Comparison of ENCODE assay signal across 1 cellular context in the genomic region with DNA sequence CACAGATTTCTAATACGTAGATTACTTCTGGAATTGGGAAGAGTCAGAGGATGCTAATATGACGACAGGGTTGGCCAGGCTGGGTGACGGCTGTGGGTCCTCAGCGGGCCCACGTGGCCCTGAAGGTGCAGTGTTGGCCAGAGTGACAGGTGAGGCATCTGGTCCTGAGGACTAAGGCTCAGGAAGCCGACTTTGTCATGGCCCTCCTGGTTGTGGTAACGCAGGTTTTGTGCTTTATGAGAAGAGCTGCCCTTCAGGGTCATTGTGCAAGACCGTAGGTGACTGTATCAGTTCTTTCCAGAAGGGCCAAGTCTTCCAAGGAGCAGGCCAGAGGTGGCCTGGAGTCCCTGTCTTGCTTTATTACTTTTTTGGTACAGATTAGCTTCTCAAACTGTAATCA.
TF ChIP-seq lines count a peak whose summit lies in the region.

No MANE protein-coding gene starts in this region.

TF ChIP-seq in HepG2, 621 proteins besides CTCF, POLR2A, EP300 and RAD21:
- TF ChIP-seq CEBPB (IDR thresholded peaks at IDR 0.05; ENCODE audit: borderline replicate concordance, low read depth, low read length): peak; percentile 58
- TF ChIP-seq, protein P1, sequence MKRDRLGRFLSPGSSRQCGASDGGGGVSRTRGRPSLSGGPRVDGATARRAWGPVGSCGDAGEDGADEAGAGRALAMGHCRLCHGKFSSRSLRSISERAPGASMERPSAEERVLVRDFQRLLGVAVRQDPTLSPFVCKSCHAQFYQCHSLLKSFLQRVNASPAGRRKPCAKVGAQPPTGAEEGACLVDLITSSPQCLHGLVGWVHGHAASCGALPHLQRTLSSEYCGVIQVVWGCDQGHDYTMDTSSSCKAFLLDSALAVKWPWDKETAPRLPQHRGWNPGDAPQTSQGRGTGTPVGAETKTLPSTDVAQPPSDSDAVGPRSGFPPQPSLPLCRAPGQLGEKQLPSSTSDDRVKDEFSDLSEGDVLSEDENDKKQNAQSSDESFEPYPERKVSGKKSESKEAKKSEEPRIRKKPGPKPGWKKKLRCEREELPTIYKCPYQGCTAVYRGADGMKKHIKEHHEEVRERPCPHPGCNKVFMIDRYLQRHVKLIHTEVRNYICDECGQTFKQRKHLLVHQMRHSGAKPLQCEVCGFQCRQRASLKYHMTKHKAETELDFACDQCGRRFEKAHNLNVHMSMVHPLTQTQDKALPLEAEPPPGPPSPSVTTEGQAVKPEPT (CRISPR knock-in tag; IDR thresholded peaks at IDR 0.05; ENCODE audit: low read depth): no peak
